7 cellular contexts compared by ENCODE assay signal in the genomic region with DNA sequence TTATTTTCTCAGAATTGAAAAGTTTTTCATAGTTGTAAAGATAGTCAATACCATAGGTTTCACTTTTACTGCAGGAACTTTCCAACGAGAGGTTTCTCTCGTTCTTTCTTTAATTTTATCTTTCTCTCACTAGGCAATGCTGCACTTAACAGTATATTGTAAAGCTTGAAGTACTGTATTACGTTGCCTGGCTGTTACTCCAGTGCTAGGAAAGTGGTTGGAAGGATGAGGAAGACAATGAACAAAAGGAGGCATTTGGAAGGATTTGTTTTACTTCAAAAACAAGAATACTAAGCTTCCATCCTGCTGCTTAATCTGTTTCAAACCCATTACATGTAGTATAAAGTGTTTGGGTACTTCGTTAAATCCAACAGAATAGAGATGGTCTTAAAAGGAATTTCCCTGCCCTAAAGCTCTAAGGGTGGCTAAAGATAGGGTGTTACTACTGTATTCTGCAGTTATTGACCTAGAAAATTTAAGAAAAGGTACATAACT. TPM values are rescaled to one million over a fixed set of nuclear protein-coding genes. Genes with fewer than 3 reads are reported as not detected.
DNase-seq lines count a peak whose midpoint lies in the region; ATAC-seq lines count a peak whose summit lies in the region.

No MANE protein-coding gene starts in this region.

- H3K4me3 Mint-ChIP-seq in naive thymus-derived CD8-positive, alpha-beta T cell, result peak overlapping the region; percentile 95 to 100 (median 99)

- no peaks in the 10 kb centered on the region for H3K9me3 Mint-ChIP-seq in naive thymus-derived CD8-positive, alpha-beta T cell

- DNase-seq in NCI-H82 treated with DMSO at 0.1 percent for 48 hours (lab: John Stamatoyannopoulos, UW; ENCODE audit: unreplicated experiment) (peak; percentile 77), NCI-H345 treated with DMSO at 0.1 percent for 48 hours (lab: John Stamatoyannopoulos, UW; ENCODE audit: unreplicated experiment) (no peak)
- no peak for DNase-seq in effector memory CD4-positive, alpha-beta T cell
- DNase-seq in naive thymus-derived CD8-positive, alpha-beta T cell, result no peak

- H3K9me3 ChIP-seq in effector memory CD4-positive, alpha-beta T cell (ENCODE audit: control insufficient read depth, low read length), result no peaks in the 10 kb centered on the region

- POLR2A ChIA-PET in naive thymus-derived CD8-positive, alpha-beta T cell (lab: Charles Lee), result interaction anchor here (0.6 to 4.9 kb wide), 8 partner anchors 69 to 367 kb away, joined by 3 to 62 read pairs (median 3); partner anchors contain the start of genes CD47, CIP2A and DZIP3

- H3K27me3 ChIP-seq in effector memory CD4-positive, alpha-beta T cell (replicated peaks; ENCODE audit: control insufficient read depth, insufficient read depth, low read length, poor library complexity, severe bottlenecking), result no peaks in the 10 kb centered on the region

- peaks cover 0 to 4% (median 0%) of the 10 kb centered on the region in 3 donors for H3K36me3 Mint-ChIP-seq in naive thymus-derived CD8-positive, alpha-beta T cell

- H3K4me1 Mint-ChIP-seq in naive thymus-derived CD8-positive, alpha-beta T cell, result peaks cover 22 to 72% (median 54%) of the 10 kb centered on the region in 4 donors

- peak overlapping the region; percentile 99 to 100 (median 100) for H3K27ac Mint-ChIP-seq in naive thymus-derived CD8-positive, alpha-beta T cell

- peak overlapping the region; percentile 91 for H3K27ac ChIP-seq in effector memory CD4-positive, alpha-beta T cell (ENCODE audit: insufficient read depth, low read length, poor library complexity, severe bottlenecking)

- ATAC-seq in GM21367 (IDR thresholded peaks at IDR 0.05; ENCODE audit: unreplicated experiment) (peak; percentile 10), GM19023 (IDR thresholded peaks at IDR 0.05; ENCODE audit: unreplicated experiment) (no peak), GM19467 (IDR thresholded peaks at IDR 0.05; ENCODE audit: unreplicated experiment) (no peak)
- ATAC-seq in naive thymus-derived CD8-positive, alpha-beta T cell, result peak; percentile 26 to 45

- peak overlapping the region; percentile 77 for H3K4me3 ChIP-seq in effector memory CD4-positive, alpha-beta T cell (ENCODE audit: insufficient read depth, low read depth, low read length, poor library complexity, severe bottlenecking)

- no peaks in the 10 kb centered on the region for H3K27me3 Mint-ChIP-seq in naive thymus-derived CD8-positive, alpha-beta T cell

- no peaks in the 10 kb centered on the region for H3K36me3 ChIP-seq in effector memory CD4-positive, alpha-beta T cell (ENCODE audit: control insufficient read depth, insufficient read depth, low read length)

- peaks cover 19% of the 10 kb centered on the region for H3K4me1 ChIP-seq in effector memory CD4-positive, alpha-beta T cell (ENCODE audit: control insufficient read depth, insufficient read depth, low read length, poor library complexity, severe bottlenecking)

RNA-seq across cellular contexts. Expression of gene IFT57, which starts 0.6 kb away (rescaled TPM):
- total RNA-seq in naive thymus-derived CD8-positive, alpha-beta T cell, result 10 to 100 TPM; 21.5 to 25.2 TPM
- 10 to 100 TPM; 19.0 to 35.6 (median 27.0) TPM for polyA plus RNA-seq in naive thymus-derived CD8-positive, alpha-beta T cell

Comparison
In these comparisons a context has a peak if more than half of its experiments do, and no peak if none do; other contexts are left out.
1. ATAC-seq: peak in GM21367 (single experiment) and naive thymus-derived CD8-positive, alpha-beta T cell (2 of 2); none in GM19023 (single experiment) and GM19467 (single experiment).